ENCODE assay signal across 1 cellular context in genomic region chr12:124916370-124917134, GRCh38.
A peak's percentile ranks its signal among the peaks of the same experiment; 100 is the strongest.
TF ChIP-seq lines count a peak whose summit lies in the region.

No MANE protein-coding gene starts in this region.

TF ChIP-seq in H1, 55 proteins besides CTCF, POLR2A, EP300 and RAD21 (continued from another document):
- TF ChIP-seq GABPA (IDR thresholded peaks at IDR 0.05; ENCODE audit: borderline replicate concordance, insufficient read depth, low read length) (no peak), MAX (IDR thresholded peaks at IDR 0.05) (no peak), USF2 (IDR thresholded peaks at IDR 0.05; ENCODE audit: low read length) (no peak), MAFK (IDR thresholded peaks at IDR 0.05; ENCODE audit: low read depth, low read length) (0 out of 2 replicates have a peak, but pooled peaks have one; percentile 11), ZNF274 (IDR thresholded peaks at IDR 0.05; ENCODE audit: borderline replicate concordance, extremely low read depth, low read length) (no peak), BACH1 (IDR thresholded peaks at IDR 0.05; ENCODE audit: low read length) (peak; percentile 50; the same call in 1 of the 2 replicates), SIX5 (IDR thresholded peaks at IDR 0.05; ENCODE audit: low read depth, low read length) (no peak)
